In the genomic region with DNA sequence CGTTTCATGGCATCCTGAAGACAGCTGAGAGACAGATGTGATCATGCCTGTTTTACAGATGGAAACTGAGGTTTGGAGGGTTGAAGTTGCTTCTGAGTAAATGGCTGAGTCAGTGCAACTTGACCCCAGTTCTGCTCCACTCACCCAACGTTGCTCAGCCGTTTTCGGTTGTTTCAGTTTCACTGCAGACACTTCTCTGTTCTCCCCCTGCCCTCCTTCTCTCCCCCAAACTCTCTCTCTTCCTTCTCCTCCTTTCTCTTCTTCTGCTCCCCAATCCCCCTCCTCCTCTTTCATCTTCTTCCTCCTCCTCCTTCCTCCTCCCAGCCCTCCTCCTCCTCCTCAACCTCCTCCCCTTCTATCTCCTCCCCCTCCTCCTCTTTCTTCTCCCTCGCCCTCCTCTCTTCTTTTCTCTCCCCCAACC, we compare ENCODE assay signal across 8 cellular contexts. TPM values are rescaled to one million over a fixed set of nuclear protein-coding genes. Genes with fewer than 3 reads are reported as not detected.
DNase-seq lines count a peak whose midpoint lies in the region; ATAC-seq, FAIRE-seq and TF ChIP-seq lines count a peak whose summit lies in the region.

No MANE protein-coding gene starts in this region.

- no peak overlapping the region for H4K91ac ChIP-seq in trophoblast cell (ENCODE audit: low read depth, low read length)

- no peaks in the 10 kb centered on the region for H3K27me3 ChIP-seq in trophoblast cell (ENCODE audit: insufficient read depth, low read length)

- FAIRE-seq in GM18507 (lab: Jason Lieb, UNC) = peak; percentile 89

- no peak overlapping the region for H2BK12ac ChIP-seq in trophoblast cell (ENCODE audit: low read length)

- 100% methylated on average over 1 of the region's 5 CpGs for WGBS in trophoblast cell (ENCODE audit: extremely low coverage, insufficient coverage, insufficient read length)

- peaks cover 3 to 8% of the 10 kb centered on the region in 2 experiments for H3K4me1 ChIP-seq in trophoblast cell (ENCODE audit: control insufficient read depth in 1 of 2, insufficient read depth in 2 of 2, low read length in 2 of 2)

- H2AFZ ChIP-seq in trophoblast cell (ENCODE audit: insufficient read depth, low read length, poor library complexity) = no peak overlapping the region

- H3K79me1 ChIP-seq in trophoblast cell (ENCODE audit: low read length) = no peaks in the 10 kb centered on the region

- ATAC-seq in HG02884 (IDR thresholded peaks at IDR 0.05; ENCODE audit: unreplicated experiment) = peak; percentile 71
- no peak for ATAC-seq in HG03469 (IDR thresholded peaks at IDR 0.05; ENCODE audit: unreplicated experiment)

- H3K27me3 Mint-ChIP-seq in mesothelial cell of epicardium (ENCODE audit: low read depth) = peaks cover 5% of the 10 kb centered on the region

- no peaks in the 10 kb centered on the region for H3K36me3 ChIP-seq in trophoblast cell (ENCODE audit: control insufficient read depth in 1 of 2, insufficient read depth in 2 of 2, low read length in 2 of 2)

- no peak overlapping the region for H3K14ac ChIP-seq in trophoblast cell (ENCODE audit: low read length)

- peak overlapping the region; percentile 30 for H3K4me3 ChIP-seq in WI38 (ENCODE audit: low read depth, low read length)
- no peak overlapping the region for H3K4me3 ChIP-seq in trophoblast cell (ENCODE audit: low read depth, low read length)

- peak overlapping the region; percentile 28 for H2AK5ac ChIP-seq in trophoblast cell (ENCODE audit: low read length)

- H3K4me2 ChIP-seq in trophoblast cell (ENCODE audit: low read length) = no peak overlapping the region

- no peaks in the 10 kb centered on the region for H3K36me3 Mint-ChIP-seq in mesothelial cell of epicardium

- DNase-seq in GM18507 (ENCODE audit: extremely low spot score, insufficient read length, low read depth) (peak; percentile 46), trophoblast cell (no peak), SHP77 (lab: John Stamatoyannopoulos, UW) (no peak), NCI-H187 (lab: John Stamatoyannopoulos, UW) (no peak), mesothelial cell of epicardium (ENCODE audit: low spot score in 2 of 2, unreplicated experiment in 2 of 2) (no peak)

- no peak overlapping the region for H3K9ac ChIP-seq in trophoblast cell (ENCODE audit: low read length)

- H3K18ac ChIP-seq in trophoblast cell (ENCODE audit: low read length) = no peak overlapping the region

- no peak overlapping the region for H4K8ac ChIP-seq in trophoblast cell (ENCODE audit: low read depth, low read length)

- H2BK5ac ChIP-seq in trophoblast cell (ENCODE audit: low read depth, low read length, poor library complexity) = no peak overlapping the region

- H4K12ac ChIP-seq in trophoblast cell (ENCODE audit: low read depth, low read length) = no peak overlapping the region

- no peaks in the 10 kb centered on the region for H3K9me3 ChIP-seq in trophoblast cell (ENCODE audit: insufficient read depth, low read depth, low read length)

- no peak overlapping the region for H3K27ac Mint-ChIP-seq in mesothelial cell of epicardium

- no peaks in the 10 kb centered on the region for H3K9me3 Mint-ChIP-seq in mesothelial cell of epicardium

- H3K4me1 Mint-ChIP-seq in mesothelial cell of epicardium = no peaks in the 10 kb centered on the region

- TF ChIP-seq CTCF in WI38 (IDR thresholded peaks at IDR 0.05; ENCODE audit: low read depth, low read length) (no peak), mesothelial cell of epicardium (IDR thresholded peaks at IDR 0.05; ENCODE audit: unreplicated experiment) (no peak)

- H2BK120ac ChIP-seq in trophoblast cell (ENCODE audit: insufficient read depth, low read length, poor library complexity) = no peak overlapping the region

- no peak overlapping the region for H3K4ac ChIP-seq in trophoblast cell (ENCODE audit: low read depth, low read length)

- H3K23ac ChIP-seq in trophoblast cell (ENCODE audit: low read length) = no peak overlapping the region

- no peak overlapping the region for H3K4me3 Mint-ChIP-seq in mesothelial cell of epicardium

- no peak overlapping the region for H3K27ac ChIP-seq in trophoblast cell (ENCODE audit: low read depth, low read length)

- H3K79me2 ChIP-seq in trophoblast cell (ENCODE audit: control insufficient read depth, insufficient read depth, low read length, poor library complexity) = no peaks in the 10 kb centered on the region

RNA-seq across cellular contexts. Expression of a gene that starts 9.4 kb away (rescaled TPM):
- polyA plus RNA-seq in trophoblast cell (2013) = 32.0 and 33.0 TPM in 2 replicates
- total RNA-seq in mesothelial cell of epicardium = 23.3 to 25.5 TPM (median 24.0 TPM) in 3 replicates

RNA-seq across cellular contexts. Expression of a gene that starts 41.0 kb away (rescaled TPM):
- polyA plus RNA-seq in trophoblast cell (2013) = 0.05 and 0.12 TPM in 2 replicates
- 0.58 to 0.89 TPM (median 0.66 TPM) in 3 replicates for total RNA-seq in mesothelial cell of epicardium

RNA-seq across cellular contexts. Expression of a gene that starts 51.6 kb away (rescaled TPM):
- 15.6 and 16.1 TPM in 2 replicates for polyA plus RNA-seq in trophoblast cell (2013)
- total RNA-seq in mesothelial cell of epicardium = 65.2 to 69.4 TPM (median 66.9 TPM) in 3 replicates
